In the genomic region with DNA sequence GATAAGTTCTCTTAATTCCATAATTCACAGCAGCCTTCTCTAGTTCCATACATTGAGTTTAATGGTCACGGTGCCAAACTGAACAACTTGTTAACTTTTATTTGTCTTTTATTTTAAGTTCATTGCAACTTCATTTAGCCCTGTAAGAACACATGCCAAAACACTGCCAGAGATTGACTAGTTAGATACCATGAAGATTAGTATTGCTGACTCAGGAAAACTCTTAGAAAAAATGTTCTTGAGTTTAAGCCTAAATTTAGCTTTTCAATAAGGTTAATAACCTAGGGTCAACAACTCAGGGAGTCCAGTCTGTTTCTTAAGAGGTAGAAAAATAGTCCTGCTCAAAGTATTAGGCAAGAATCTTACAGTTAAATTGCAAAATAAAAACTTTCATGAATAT, we compare ENCODE assay signal across 2 cellular contexts.
TF ChIP-seq lines count a peak whose summit lies in the region.

No MANE protein-coding gene starts in this region.

TF ChIP-seq in HepG2, 621 proteins besides CTCF, POLR2A, EP300 and RAD21:
- no peak for TF ChIP-seq KMT2A (CRISPR knock-in tag; IDR thresholded peaks at IDR 0.05)
- TF ChIP-seq DPF2 (CRISPR knock-in tag; IDR thresholded peaks at IDR 0.05; ENCODE audit: borderline replicate concordance, low read depth), result no peak
- no peak for TF ChIP-seq ZNF724P (CRISPR knock-in tag; IDR thresholded peaks at IDR 0.05; ENCODE audit: borderline replicate concordance)
- no peak for TF ChIP-seq NFYC (CRISPR knock-in tag; IDR thresholded peaks at IDR 0.05)
- peak; percentile 50 to 88; a peak in 3 of 4 replicates for TF ChIP-seq MAFK (conservative IDR thresholded peaks at IDR 0.05 in 1 of 2, IDR thresholded peaks at IDR 0.05 in 1 of 2; ENCODE audit: low read length in 2 of 2)
- TF ChIP-seq HES4 (CRISPR knock-in tag; IDR thresholded peaks at IDR 0.05; ENCODE audit: borderline replicate concordance), result no peak
- TF ChIP-seq MAFF (IDR thresholded peaks at IDR 0.05; ENCODE audit: low read depth, low read length), result peak; percentile 72
- TF ChIP-seq TCF7L2 (IDR thresholded peaks at IDR 0.05; ENCODE audit: low read depth, low read length), result no peak
- no peak for TF ChIP-seq CREM (IDR thresholded peaks at IDR 0.05)
- TF ChIP-seq CREM (CRISPR knock-in tag; IDR thresholded peaks at IDR 0.05), result no peak
- TF ChIP-seq NCOR1 (IDR thresholded peaks at IDR 0.05; ENCODE audit: borderline replicate concordance, low read length), result no peak
- TF ChIP-seq TBL1XR1 (IDR thresholded peaks at IDR 0.05; ENCODE audit: borderline replicate concordance, low read length, partially characterized antibody), result no peak
- TF ChIP-seq, protein P1, sequence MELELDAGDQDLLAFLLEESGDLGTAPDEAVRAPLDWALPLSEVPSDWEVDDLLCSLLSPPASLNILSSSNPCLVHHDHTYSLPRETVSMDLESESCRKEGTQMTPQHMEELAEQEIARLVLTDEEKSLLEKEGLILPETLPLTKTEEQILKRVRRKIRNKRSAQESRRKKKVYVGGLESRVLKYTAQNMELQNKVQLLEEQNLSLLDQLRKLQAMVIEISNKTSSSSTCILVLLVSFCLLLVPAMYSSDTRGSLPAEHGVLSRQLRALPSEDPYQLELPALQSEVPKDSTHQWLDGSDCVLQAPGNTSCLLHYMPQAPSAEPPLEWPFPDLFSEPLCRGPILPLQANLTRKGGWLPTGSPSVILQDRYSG (CRISPR knock-in tag; IDR thresholded peaks at IDR 0.05), result no peak
- TF ChIP-seq ZNF572 (CRISPR knock-in tag; IDR thresholded peaks at IDR 0.05), result no peak
- TF ChIP-seq EED (CRISPR knock-in tag; IDR thresholded peaks at IDR 0.05), result no peak
- TF ChIP-seq ZNF160 (CRISPR knock-in tag; IDR thresholded peaks at IDR 0.05), result no peak
TF ChIP-seq in HepG2: peak in this region for 2.

TF ChIP-seq in K562, 482 proteins besides CTCF, POLR2A, EP300 and RAD21:
- no peak for TF ChIP-seq SMARCC2 (IDR thresholded peaks at IDR 0.05; ENCODE audit: low read depth)
- peak; percentile 26; the same call in 1 of the 2 replicates for TF ChIP-seq ZNF316 (IDR thresholded peaks at IDR 0.05)
- TF ChIP-seq TCF15 (CRISPR knock-in tag; IDR thresholded peaks at IDR 0.05), result no peak
- TF ChIP-seq MAFF (IDR thresholded peaks at IDR 0.05; ENCODE audit: low read length), result peak; percentile 44; the same call in 1 of the 2 replicates
- peak; percentile 43; the same call in 1 of the 2 replicates for TF ChIP-seq MAFK (IDR thresholded peaks at IDR 0.05; ENCODE audit: low read length)
